Comparison of ENCODE assay signal across 19 cellular contexts in genomic region chr13:50898338-50898737, GRCh38. TPM values are rescaled to one million over a fixed set of nuclear protein-coding genes. Genes with fewer than 3 reads are reported as not detected.
"Had no signal": no experiment of that assay in that cellular context is flagged by ENCODE, and none has a peak within 500 bp of the region (broad histone marks: within the 10 kb centered on the region; RNA-seq: fewer than 3 reads in every experiment).

No MANE protein-coding gene starts in this region.

- H3K27me3 Mint-ChIP-seq: activated T-helper 17 cell treated with anti-CD3 and anti-CD28 coated beads, Interleukin-2, amount 50 U/mL, for 72 hours had no signal

- H3K4me3 Mint-ChIP-seq: activated T-helper 17 cell treated with anti-CD3 and anti-CD28 coated beads, Interleukin-2, amount 50 U/mL, for 72 hours had no signal

- H3K4me1 ChIP-seq: testis had no signal

- H3K36me3 ChIP-seq: esophagus muscularis mucosa, ovary, stomach, upper lobe of left lung had no signal

- ATAC-seq: activated T-helper 17 cell treated with anti-CD3 and anti-CD28 coated beads, Interleukin-2, amount 50 U/mL, for 72 hours; left lobe of liver; sciatic nerve had no signal

- DNase-seq: activated CD4-positive, alpha-beta T cell treated with anti-CD3 and anti-CD28 coated beads for 1 hour; activated CD4-positive, alpha-beta T cell treated with anti-CD3 and anti-CD28 coated beads, Interleukin-2, amount 50 U/mL, for 4 hours; activated naive CD4-positive, alpha-beta T cell treated with Interleukin-2 at 50 U/mL for 16 hours; anterior cingulate cortex; cortex of kidney; effector CD4-positive, alpha-beta T cell; hippocampal formation; ovary; stomach; testis; upper lobe of left lung had no signal

- H3K4me3 ChIP-seq: esophagus muscularis mucosa, ovary, stomach, testis, upper lobe of left lung had no signal

- H3K27ac ChIP-seq: esophagus muscularis mucosa, ovary, stomach, testis, upper lobe of left lung had no signal

- H3K27ac Mint-ChIP-seq: activated T-helper 17 cell treated with anti-CD3 and anti-CD28 coated beads, Interleukin-2, amount 50 U/mL, for 72 hours had no signal

- H3K9me3 ChIP-seq: esophagus muscularis mucosa, ovary, stomach, testis, upper lobe of left lung had no signal

- H3K27me3 ChIP-seq: esophagus muscularis mucosa, ovary, stomach, testis, upper lobe of left lung had no signal

RNA-seq across cellular contexts. Expression of gene DLEU7, which starts 54.8 kb away (rescaled TPM):
- total RNA-seq: activated T-helper 17 cell treated with anti-CD3 and anti-CD28 coated beads, Interleukin-2, amount 50 U/mL, for 72 hours; fibroblast of villous mesenchyme; lung microvascular endothelial cell; pulmonary artery endothelial cell; stomach had no signal
- polyA plus RNA-seq: keratinocyte had no signal
